In genomic region chr3:47440131-47440530, GRCh38 we compare ENCODE assay signal across 12 cellular contexts.
DNase-seq lines count a peak whose midpoint lies in the region; ATAC-seq and TF ChIP-seq lines count a peak whose summit lies in the region.
"Had no signal": no experiment of that assay in that cellular context is flagged by ENCODE, and none has a peak within 500 bp of the region (broad histone marks: within the 10 kb centered on the region; RNA-seq: fewer than 3 reads in every experiment).

No MANE protein-coding gene starts in this region.

- TF ChIP-seq CTCF in GM06990 (IDR thresholded peaks at IDR 0.05; ENCODE audit: insufficient read depth, low read length, poor library complexity, severe bottlenecking), result peak; percentile 15

- no peak overlapping the region for H3K4me3 ChIP-seq in GM06990 (replicated peaks; ENCODE audit: low read depth, low read length)
- H3K4me3 ChIP-seq: lower lobe of right lung had no signal

- H3K36me3 ChIP-seq in GM06990 (ENCODE audit: control insufficient read depth, insufficient read depth, low read length), result peaks cover 2% of the 10 kb centered on the region

- H3K27ac Mint-ChIP-seq in stimulated activated naive CD8-positive, alpha-beta T cell treated with anti-CD3 and anti-CD28 coated beads, Interleukin-15, amount 100 ng/mL, for 72 hours, result no peak overlapping the region

- DNase-seq in GM06990 (ENCODE audit: extremely low read depth, insufficient read length) (no peak), fibroblast of gingiva (ENCODE audit: low read depth) (peak; percentile 28), pons (ENCODE audit: low spot score) (peak; percentile 91), hepatic stellate cell (ENCODE audit: low spot score) (no peak), NCI-H1092 treated with DMSO at 0.1 percent for 48 hours (lab: John Stamatoyannopoulos, UW) (no peak)
- no peak for DNase-seq in stimulated activated naive CD8-positive, alpha-beta T cell treated with anti-CD3 and anti-CD28 coated beads, Interleukin-15, amount 100 ng/mL, for 72 hours
- DNase-seq: GF-D8; lower lobe of right lung; NCI-H69; stimulated activated CD4-positive, alpha-beta T cell treated with anti-CD3 and anti-CD28 coated beads, Interleukin-12 subunit alpha, Interleukin-12 subunit beta, amount 100 ng/mL, for 4 hours had no signal

- H3K4me1 Mint-ChIP-seq in stimulated activated naive CD8-positive, alpha-beta T cell treated with anti-CD3 and anti-CD28 coated beads, Interleukin-15, amount 100 ng/mL, for 72 hours, result peaks cover 7% of the 10 kb centered on the region

- H3K4me3 Mint-ChIP-seq in stimulated activated naive CD8-positive, alpha-beta T cell treated with anti-CD3 and anti-CD28 coated beads, Interleukin-15, amount 100 ng/mL, for 72 hours, result no peak overlapping the region

- H3K27me3 ChIP-seq in GM06990 (replicated peaks; ENCODE audit: control insufficient read depth, insufficient read depth, low read length), result no peaks in the 10 kb centered on the region

- ATAC-seq in SK-N-SH treated with all-trans-retinoic acid at 6 μM for 48 hours, result peak; percentile 55; the same call in 1 of the 3 replicates
- ATAC-seq in GM21723 (IDR thresholded peaks at IDR 0.05; ENCODE audit: unreplicated experiment), result no peak
- no peak for ATAC-seq in stimulated activated naive CD8-positive, alpha-beta T cell treated with anti-CD3 and anti-CD28 coated beads, Interleukin-15, amount 100 ng/mL, for 72 hours
- ATAC-seq: lower lobe of right lung had no signal

- no peaks in the 10 kb centered on the region for H3K27me3 Mint-ChIP-seq in stimulated activated naive CD8-positive, alpha-beta T cell treated with anti-CD3 and anti-CD28 coated beads, Interleukin-15, amount 100 ng/mL, for 72 hours

- no peaks in the 10 kb centered on the region for H3K9me3 Mint-ChIP-seq in stimulated activated naive CD8-positive, alpha-beta T cell treated with anti-CD3 and anti-CD28 coated beads, Interleukin-15, amount 100 ng/mL, for 72 hours

TF ChIP-seq in SK-N-SH treated with all-trans-retinoic acid at 6 μM for 48 hours, 23 proteins besides CTCF, POLR2A, EP300 and RAD21:
- TF ChIP-seq, protein P1, sequence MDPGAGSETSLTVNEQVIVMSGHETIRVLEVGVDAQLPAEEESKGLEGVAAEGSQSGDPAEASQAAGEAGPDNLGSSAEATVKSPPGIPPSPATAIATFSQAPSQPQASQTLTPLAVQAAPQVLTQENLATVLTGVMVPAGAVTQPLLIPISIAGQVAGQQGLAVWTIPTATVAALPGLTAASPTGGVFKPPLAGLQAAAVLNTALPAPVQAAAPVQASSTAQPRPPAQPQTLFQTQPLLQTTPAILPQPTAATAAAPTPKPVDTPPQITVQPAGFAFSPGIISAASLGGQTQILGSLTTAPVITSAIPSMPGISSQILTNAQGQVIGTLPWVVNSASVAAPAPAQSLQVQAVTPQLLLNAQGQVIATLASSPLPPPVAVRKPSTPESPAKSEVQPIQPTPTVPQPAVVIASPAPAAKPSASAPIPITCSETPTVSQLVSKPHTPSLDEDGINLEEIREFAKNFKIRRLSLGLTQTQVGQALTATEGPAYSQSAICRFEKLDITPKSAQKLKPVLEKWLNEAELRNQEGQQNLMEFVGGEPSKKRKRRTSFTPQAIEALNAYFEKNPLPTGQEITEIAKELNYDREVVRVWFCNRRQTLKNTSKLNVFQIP (CRISPR knock-in tag; IDR thresholded peaks at IDR 0.05; ENCODE audit: borderline replicate concordance, low read depth), result no peak
- no peak for TF ChIP-seq SNAI2 (CRISPR knock-in tag; IDR thresholded peaks at IDR 0.05)
- TF ChIP-seq PPARA (CRISPR knock-in tag; IDR thresholded peaks at IDR 0.05; ENCODE audit: borderline replicate concordance), result no peak
- no peak for TF ChIP-seq ISL1 (CRISPR knock-in tag; IDR thresholded peaks at IDR 0.05)
- TF ChIP-seq TOX (CRISPR knock-in tag; IDR thresholded peaks at IDR 0.05; ENCODE audit: borderline replicate concordance), result no peak
- TF ChIP-seq BACH2 (CRISPR knock-in tag; IDR thresholded peaks at IDR 0.05; ENCODE audit: borderline replicate concordance), result no peak

Comparison
In these comparisons a context has a peak if more than half of its experiments do, and no peak if none do; other contexts are left out.
1. DNase-seq: peak in fibroblast of gingiva (single experiment) and pons (single experiment); none in GM06990 (single experiment), stimulated activated naive CD8-positive, alpha-beta T cell treated with anti-CD3 and anti-CD28 coated beads, Interleukin-15, amount 100 ng/mL, for 72 hours (0 of 2), hepatic stellate cell (single experiment) and NCI-H1092 treated with DMSO at 0.1 percent for 48 hours (single experiment).